ENCODE assay signal across 33 cellular contexts in the genomic region with DNA sequence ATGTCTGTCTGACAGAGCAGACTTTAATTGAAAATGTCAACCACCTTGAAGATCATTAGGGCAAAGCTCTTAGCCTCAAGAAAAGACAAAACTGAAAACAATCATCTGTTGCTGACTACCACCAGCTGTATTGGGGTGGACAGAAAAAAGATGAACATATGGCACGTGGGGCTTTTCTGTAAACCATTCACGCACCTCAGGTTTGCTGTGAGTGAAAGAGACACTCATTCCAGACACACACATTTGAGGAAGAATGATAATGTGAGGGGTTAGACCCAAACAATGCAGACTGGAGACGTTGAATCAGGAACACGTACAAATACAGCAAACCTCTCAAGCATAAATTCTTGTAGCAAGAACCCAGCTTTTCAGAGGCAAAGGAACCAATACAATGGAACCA.
DNase-seq lines count a peak whose midpoint lies in the region; ATAC-seq, FAIRE-seq and TF ChIP-seq lines count a peak whose summit lies in the region.
"Had no signal": no experiment of that assay in that cellular context is flagged by ENCODE, and none has a peak within 500 bp of the region (broad histone marks: within the 10 kb centered on the region; RNA-seq: fewer than 3 reads in every experiment).

No MANE protein-coding gene starts in this region.

- DNase-seq in NCI-H524 (lab: John Stamatoyannopoulos, UW): peak; percentile 61 to 82
- DNase-seq in dedifferentiated amniotic fluid mesenchymal stem cell (ENCODE audit: extremely low spot score): no peak
- DNase-seq in urothelium cell line (ENCODE audit: low spot score): no peak
- no peak for DNase-seq in NCI-H1417 (lab: John Stamatoyannopoulos, UW)
- DNase-seq in dorsolateral prefrontal cortex: no peak
- DNase-seq: ACHN; activated CD4-positive, alpha-beta memory T cell treated with anti-CD3 and anti-CD28 coated beads for 36 hours; activated CD8-positive, alpha-beta memory T cell treated with anti-CD3 and anti-CD28 coated beads, Interleukin-2, amount 50 U/mL, for 4 hours; activated naive CD4-positive, alpha-beta T cell treated with anti-CD3 and anti-CD28 coated beads, Interleukin-2, amount 50 U/mL, for 16 hours; amniotic stem cell; BE2C; brain microvascular endothelial cell; DND-41; effector CD8-positive, alpha-beta T cell; GM23248; head of caudate nucleus; Kasumi-1; naive B cell; NCI-H526 treated with DMSO at 0.1 percent for 48 hours; nucleus accumbens; sigmoid colon; stimulated activated CD4-positive, alpha-beta T cell treated with anti-CD3 and anti-CD28 coated beads, Interleukin-4, amount 100 ng/mL, for 4 hours had no signal

- H3K27ac ChIP-seq in dorsolateral prefrontal cortex: no peak overlapping the region
- H3K27ac ChIP-seq: brain microvascular endothelial cell, epithelial cell of prostate, GM23248, HL-60, prostate gland, sigmoid colon, suprapubic skin had no signal

- ATAC-seq in GM18868 (IDR thresholded peaks at IDR 0.05; ENCODE audit: unreplicated experiment): peak; percentile 71
- peak; percentile 57 for ATAC-seq in GM19397 (IDR thresholded peaks at IDR 0.05; ENCODE audit: unreplicated experiment)
- peak; percentile 46 for ATAC-seq in HG03095 (IDR thresholded peaks at IDR 0.05; ENCODE audit: unreplicated experiment)
- ATAC-seq: activated CD4-positive, CD25-positive, alpha-beta regulatory T cell treated with anti-CD3 and anti-CD28 coated beads, Interleukin-2, amount 50 U/mL, for 24 hours; stimulated activated memory B cell treated with anti-CD40 and anti-IgM and Interleukin-4, amounts not matched to agents 10 μg/mL and 1 μg/mL and 100 μg/mL, for 72 hours had no signal

- peaks cover 0 to 46% (median 3%) of the 10 kb centered on the region in 45 donors for H3K27me3 ChIP-seq in dorsolateral prefrontal cortex
- H3K27me3 ChIP-seq: BE2C, brain microvascular endothelial cell, sigmoid colon, suprapubic skin had no signal

- H3K4me3 ChIP-seq in dorsolateral prefrontal cortex: no peak overlapping the region
- H3K4me3 ChIP-seq: GM23248, prostate gland, sigmoid colon, suprapubic skin had no signal

- no peak for FAIRE-seq in urothelium cell line (lab: Jason Lieb, UNC)
- FAIRE-seq: keratinocyte, TTC549 had no signal

- intact Hi-C loops in dorsolateral prefrontal cortex (cut with DNase I): no loop called here

- no peak for TF ChIP-seq CTCF in dorsolateral prefrontal cortex (IDR thresholded peaks at IDR 0.05 in 54 of 56, conservative IDR thresholded peaks at IDR 0.05 in 2 of 56; ENCODE audit: low read depth in 1 of 56, partially characterized antibody in 56 of 56)

Comparison
In these comparisons a context has a peak if more than half of its experiments do, and no peak if none do; other contexts are left out.
1. DNase-seq: peak in NCI-H524 (2 of 2); none in dedifferentiated amniotic fluid mesenchymal stem cell (single experiment), urothelium cell line (single experiment), NCI-H1417 (0 of 3) and dorsolateral prefrontal cortex (0 of 10).
2. Peak in every context shown above with its lines, with median percentiles within 50 percentile points of each other: ATAC-seq.